27 cellular contexts compared by ENCODE assay signal in genomic region chr2:114113527-114113926, GRCh38.
"Had no signal": no experiment of that assay in that cellular context is flagged by ENCODE, and none has a peak within 500 bp of the region (broad histone marks: within the 10 kb centered on the region; RNA-seq: fewer than 3 reads in every experiment).

No MANE protein-coding gene starts in this region.

- H2AFZ ChIP-seq: parathyroid adenoma had no signal

- H3K27ac Mint-ChIP-seq: dendritic cell treated with granulocyte-macrophage colony-stimulating factor and Interleukin-4, amounts not matched to agents 40 ng/mL and 50 ng/mL, for 4 days; memory B cell; mesothelial cell of epicardium; naive B cell; natural killer cell treated with Interleukin-12 subunit alpha and Interleukin-12 subunit beta and Interleukin-15 and Interleukin-18, amount 100 ng/mL, for 72 hours; progenitor cell of endocrine pancreas; stimulated activated effector memory CD8-positive, alpha-beta T cell treated with anti-CD3 and anti-CD28 coated beads, Interleukin-12 subunit alpha, Interleukin-12 subunit beta, amount 100 ng/mL, for 72 hours; type B pancreatic cell had no signal

- H3K36me3 Mint-ChIP-seq: memory B cell; mesothelial cell of epicardium; naive B cell; natural killer cell treated with Interleukin-12 subunit alpha and Interleukin-12 subunit beta and Interleukin-15 and Interleukin-18, amount 100 ng/mL, for 72 hours; stimulated activated effector memory CD8-positive, alpha-beta T cell treated with anti-CD3 and anti-CD28 coated beads, Interleukin-12 subunit alpha, Interleukin-12 subunit beta, amount 100 ng/mL, for 72 hours; type B pancreatic cell had no signal

- H3K79me2 ChIP-seq: parathyroid adenoma had no signal

- H3K4me1 Mint-ChIP-seq: memory B cell; mesothelial cell of epicardium; naive B cell; neural crest cell; stimulated activated effector memory CD8-positive, alpha-beta T cell treated with anti-CD3 and anti-CD28 coated beads, Interleukin-12 subunit alpha, Interleukin-12 subunit beta, amount 100 ng/mL, for 72 hours had no signal

- H3K4me3 ChIP-seq: colonic mucosa, esophagus squamous epithelium, lung, mucosa of descending colon, right atrium auricular region, sigmoid colon, stomach, testis, tibial artery had no signal

- H3K27me3 Mint-ChIP-seq: dendritic cell treated with granulocyte-macrophage colony-stimulating factor and Interleukin-4, amounts not matched to agents 40 ng/mL and 50 ng/mL, for 4 days; progenitor cell of endocrine pancreas had no signal

- H3K27me3 ChIP-seq: esophagus squamous epithelium, right atrium auricular region, sigmoid colon, stomach, testis, tibial artery had no signal

- DNase-seq: colonic mucosa; effector CD8-positive, alpha-beta T cell; esophagus squamous epithelium; foreskin melanocyte; hypothalamus; kidney; mucosa of descending colon; naive B cell; sigmoid colon; stimulated activated CD4-positive, alpha-beta T cell treated with anti-CD3 and anti-CD28 coated beads, Interleukin-2, amount 100 ng/mL, for 24 hours; stimulated activated CD4-positive, alpha-beta T cell treated with anti-CD3 and anti-CD28 coated beads, Interleukin-4, amount 100 ng/mL, for 24 hours; stimulated activated naive CD4-positive, alpha-beta T cell treated with Interleukin-2 at 50 U/mL for 16 hours; stomach; testis; tibial artery had no signal

- H3K36me3 ChIP-seq: colonic mucosa, esophagus squamous epithelium, right atrium auricular region, sigmoid colon, stomach, tibial artery had no signal

- ATAC-seq: left lobe of liver; mucosa of descending colon; natural killer cell treated with Interleukin-12 subunit alpha and Interleukin-12 subunit beta and Interleukin-15 and Interleukin-18, amount 100 ng/mL, for 72 hours; stimulated activated effector memory CD8-positive, alpha-beta T cell treated with anti-CD3 and anti-CD28 coated beads, Interleukin-12 subunit alpha, Interleukin-12 subunit beta, amount 100 ng/mL, for 72 hours had no signal

- H3K27ac ChIP-seq: colonic mucosa, esophagus squamous epithelium, parathyroid adenoma, right atrium auricular region, sigmoid colon, stomach, testis, tibial artery had no signal

- H3K4me3 Mint-ChIP-seq: dendritic cell treated with granulocyte-macrophage colony-stimulating factor and Interleukin-4, amounts not matched to agents 40 ng/mL and 50 ng/mL, for 4 days; memory B cell; mesothelial cell of epicardium; naive B cell; natural killer cell treated with Interleukin-12 subunit alpha and Interleukin-12 subunit beta and Interleukin-15 and Interleukin-18, amount 100 ng/mL, for 72 hours; neural crest cell; stimulated activated effector memory CD8-positive, alpha-beta T cell treated with anti-CD3 and anti-CD28 coated beads, Interleukin-12 subunit alpha, Interleukin-12 subunit beta, amount 100 ng/mL, for 72 hours; type B pancreatic cell had no signal

- H3K9me3 ChIP-seq: colonic mucosa, esophagus squamous epithelium, mucosa of descending colon, right atrium auricular region, sigmoid colon, stomach, testis, tibial artery had no signal

- H3K9me3 Mint-ChIP-seq: memory B cell; mesothelial cell of epicardium; natural killer cell treated with Interleukin-12 subunit alpha and Interleukin-12 subunit beta and Interleukin-15 and Interleukin-18, amount 100 ng/mL, for 72 hours; neural crest cell; type B pancreatic cell had no signal

- H3K4me1 ChIP-seq: colonic mucosa, esophagus squamous epithelium, parathyroid adenoma, right atrium auricular region, sigmoid colon, stomach, testis had no signal
